ENCODE assay signal across 8 cellular contexts in the genomic region with DNA sequence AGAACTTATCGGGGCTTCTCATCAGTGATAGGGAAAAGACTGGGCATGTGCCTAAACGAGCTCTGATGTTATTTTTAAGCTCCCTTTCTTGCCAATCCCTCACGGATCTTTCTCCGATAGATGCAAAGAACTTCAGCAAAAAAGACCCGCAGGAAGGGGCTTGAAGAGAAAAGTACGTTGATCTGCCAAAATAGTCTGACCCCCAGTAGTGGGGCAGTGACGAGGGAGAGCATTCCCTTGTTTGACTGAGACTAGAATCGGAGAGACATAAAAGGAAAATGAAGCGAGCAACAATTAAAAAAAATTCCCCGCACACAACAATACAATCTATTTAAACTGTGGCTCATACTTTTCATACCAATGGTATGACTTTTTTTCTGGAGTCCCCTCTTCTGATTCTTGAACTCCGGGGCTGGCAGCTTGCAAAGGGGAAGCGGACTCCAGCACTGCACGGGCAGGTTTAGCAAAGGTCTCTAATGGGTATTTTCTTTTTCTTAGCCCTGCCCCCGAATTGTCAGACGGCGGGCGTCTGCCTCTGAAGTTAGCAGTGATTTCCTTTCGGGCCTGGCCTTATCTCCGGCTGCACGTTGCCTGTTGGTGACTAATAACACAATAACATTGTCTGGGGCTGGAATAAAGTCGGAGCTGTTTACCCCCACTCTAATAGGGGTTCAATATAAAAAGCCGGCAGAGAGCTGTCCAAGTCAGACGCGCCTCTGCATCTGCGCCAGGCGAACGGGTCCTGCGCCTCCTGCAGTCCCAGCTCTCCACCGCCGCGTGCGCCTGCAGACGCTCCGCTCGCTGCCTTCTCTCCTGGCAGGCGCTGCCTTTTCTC. TPM values are rescaled to one million over a fixed set of nuclear protein-coding genes. Genes with fewer than 3 reads are reported as not detected.
DNase-seq lines count a peak whose midpoint lies in the region; ATAC-seq lines count a peak whose summit lies in the region.

Gene EDN1, plus strand, starts transcription at position 707 of the 835 bp plus-strand sequence. CDS start 269 bp downstream, outside the sequence.

- no peaks in the 10 kb centered on the region for H3K36me3 ChIP-seq in aorta (ENCODE audit: control insufficient read depth in 1 of 2, insufficient read depth in 2 of 2, low read length in 1 of 2)

- peak; percentile 49 for DNase-seq in DMS79 (lab: John Stamatoyannopoulos, UW)
- DNase-seq in HT1080 (ENCODE audit: low read depth) = peak; percentile 91
- peak; percentile 39 for DNase-seq in SK-N-DZ (ENCODE audit: low spot score)
- peak; percentile 68 for DNase-seq in activated naive CD8-positive, alpha-beta T cell treated with anti-CD3 and anti-CD28 coated beads, Interleukin-2, amount 50 U/mL, for 24 hours
- DNase-seq in left cardiac atrium = peak; percentile 83
- DNase-seq in posterior cingulate gyrus = peak; percentile 49 to 95 (median 70)
- peak; percentile 86 to 92 for DNase-seq in aorta

- H3K36me3 Mint-ChIP-seq in activated naive CD8-positive, alpha-beta T cell treated with anti-CD3 and anti-CD28 coated beads, Interleukin-2, amount 50 U/mL, for 24 hours (ENCODE audit: low read depth) = no peaks in the 10 kb centered on the region

- H3K27ac ChIP-seq in aorta (ENCODE audit: low read depth in 1 of 2, low read length in 2 of 2) = peak within 1 kb of the TSS in 1 of 2 donors; percentile 88

- no peaks in the 10 kb centered on the region for H3K9me3 ChIP-seq in aorta (ENCODE audit: control insufficient read depth, low read length)

- no peak within 1 kb of the TSS for H3K27ac Mint-ChIP-seq in activated naive CD8-positive, alpha-beta T cell treated with anti-CD3 and anti-CD28 coated beads, Interleukin-2, amount 50 U/mL, for 24 hours

- H3K4me1 Mint-ChIP-seq in activated naive CD8-positive, alpha-beta T cell treated with anti-CD3 and anti-CD28 coated beads, Interleukin-2, amount 50 U/mL, for 24 hours = peaks cover 15% of the 10 kb centered on the region

- peak; percentile 84 for ATAC-seq in GM21367 (IDR thresholded peaks at IDR 0.05; ENCODE audit: unreplicated experiment)
- ATAC-seq in activated naive CD8-positive, alpha-beta T cell treated with anti-CD3 and anti-CD28 coated beads, Interleukin-2, amount 50 U/mL, for 24 hours = peak; percentile 93
- ATAC-seq in left cardiac atrium = peak; percentile 89 to 92
- peak; percentile 92 for ATAC-seq in aorta (ENCODE audit: low FRiP score)

- 0 to 1% methylated on average over 36 of the region's 36 CpGs for WGBS in aorta, 2 donors

- H3K27me3 Mint-ChIP-seq in activated naive CD8-positive, alpha-beta T cell treated with anti-CD3 and anti-CD28 coated beads, Interleukin-2, amount 50 U/mL, for 24 hours = peaks cover 40% of the 10 kb centered on the region

- peak within 1 kb of the TSS; percentile 78 for H3K4me3 Mint-ChIP-seq in activated naive CD8-positive, alpha-beta T cell treated with anti-CD3 and anti-CD28 coated beads, Interleukin-2, amount 50 U/mL, for 24 hours

- H3K4me1 ChIP-seq in aorta (ENCODE audit: control insufficient read depth in 1 of 2, insufficient read depth in 2 of 2, low read length in 2 of 2) = no peaks in the 10 kb centered on the region

- H3K9me3 Mint-ChIP-seq in activated naive CD8-positive, alpha-beta T cell treated with anti-CD3 and anti-CD28 coated beads, Interleukin-2, amount 50 U/mL, for 24 hours = no peaks in the 10 kb centered on the region

- no peaks in the 10 kb centered on the region for H3K27me3 ChIP-seq in aorta (ENCODE audit: control insufficient read depth in 1 of 2, insufficient read depth in 2 of 2, low read length in 1 of 2)

- intact Hi-C loops in left cardiac atrium (cut with DNase I) (loop anchor here (2.0 to 10.0 kb wide), 4 partner anchors 313 to 705 kb away; no protein-coding TSS in a partner anchor), posterior cingulate gyrus (cut with DNase I) (loop anchor here (10.0 kb wide), 1 partner anchor 315 kb away; no protein-coding TSS in a partner anchor), aorta (cut with DNase I) (loop anchor here (2.0 to 10.0 kb wide), 7 partner anchors 55 to 605 kb away; no protein-coding TSS in a partner anchor)

- peak within 1 kb of the TSS; percentile 76 to 93 for H3K4me3 ChIP-seq in aorta (ENCODE audit: low read length in 2 of 2)

RNA-seq across cellular contexts. Expression of gene EDN1, which starts in this region (rescaled TPM):
- 2.0 and 2.3 TPM in 2 replicates for total RNA-seq in HT1080 (2014; rRNA removed; shearing (Covaris generic))
- 3.2 and 3.3 TPM in 2 replicates for polyA plus RNA-seq in HT1080 (2015; cell fraction: cytosol; rRNA removed)
- polyA plus RNA-seq in HT1080 (2015; cell fraction: nucleus; rRNA removed) = 7.4 and 7.9 TPM in 2 replicates
- polyA plus RNA-seq in SK-N-DZ (2014; cell fraction: cytosol; rRNA removed) = not detected in 2 replicates
- not detected in 2 replicates for polyA plus RNA-seq in SK-N-DZ (2014; cell fraction: nucleus; rRNA removed)
- 10 to 100 TPM in 1 of 2 donors, 1 to 10 TPM in 1; 2.7 to 25.4 TPM for total RNA-seq in left cardiac atrium
- 1 to 10 TPM; 3.4 to 10.0 TPM for total RNA-seq in aorta
- 10 to 100 TPM in 1 of 2 donors, 1 to 10 TPM in 1; 3.3 to 10.7 TPM for polyA plus RNA-seq in aorta

Comparison
In these comparisons a context has a peak if more than half of its experiments do, and no peak if none do; other contexts are left out.
1. DNase-seq: peak in every context shown above with its lines; median percentile 91 in HT1080; 89 in aorta; 83 in left cardiac atrium; 70 in posterior cingulate gyrus; 68 in activated naive CD8-positive, alpha-beta T cell treated with anti-CD3 and anti-CD28 coated beads, Interleukin-2, amount 50 U/mL, for 24 hours; 49 in DMS79; 39 in SK-N-DZ.